Comparison of ENCODE assay signal across 13 cellular contexts in the genomic region with DNA sequence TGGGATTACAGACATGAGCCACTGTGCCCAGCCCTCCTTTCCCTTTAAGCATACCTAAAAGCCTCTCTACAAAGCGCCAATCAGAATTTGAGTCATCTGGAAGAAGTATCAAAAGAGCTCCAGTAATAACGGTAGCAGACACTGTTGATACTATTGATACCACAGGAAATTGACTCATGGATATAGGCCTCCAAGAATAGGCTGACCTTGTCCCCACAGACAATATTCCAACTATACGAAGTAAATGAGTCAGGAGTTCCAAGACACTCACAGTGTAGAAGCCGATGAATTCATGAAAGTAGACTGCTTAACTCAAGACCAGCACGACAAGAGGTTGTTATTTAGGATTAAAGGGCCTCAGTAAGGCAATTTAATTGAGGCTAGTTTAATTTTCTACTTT. TPM values are rescaled to one million over a fixed set of nuclear protein-coding genes. Genes with fewer than 3 reads are reported as not detected.
DNase-seq lines count a peak whose midpoint lies in the region; ATAC-seq and TF ChIP-seq lines count a peak whose summit lies in the region.
"Not testable (repeated sequence)": the region's sequence is repeated elsewhere in the genome, so short reads cannot be mapped to it uniquely, and the experiment has no call there.
"Had no signal": no experiment of that assay in that cellular context is flagged by ENCODE, and none has a peak within 500 bp of the region (broad histone marks: within the 10 kb centered on the region; RNA-seq: fewer than 3 reads in every experiment).

No MANE protein-coding gene starts in this region.

- not testable (repeated sequence) for H3K4me3 Mint-ChIP-seq in HFFc6; activated T-cell treated with anti-CD3 and anti-CD28 coated beads, Interleukin-2, amount 50 U/mL, for 4 hours; stimulated activated effector memory CD8-positive, alpha-beta T cell treated with anti-CD3 and anti-CD28 coated beads, Interleukin-12 subunit alpha, Interleukin-12 subunit beta, amount 100 ng/mL, for 72 hours

- ATAC-seq in activated CD4-positive, CD25-positive, alpha-beta regulatory T cell treated with anti-CD3 and anti-CD28 coated beads, Interleukin-2, amount 50 U/mL, for 24 hours = peak; percentile 73 to 94
- ATAC-seq in activated T-cell treated with anti-CD3 and anti-CD28 coated beads, Interleukin-2, amount 50 U/mL, for 4 hours = peak; percentile 72 to 80
- ATAC-seq in activated naive CD4-positive, alpha-beta T cell treated with anti-CD3 and anti-CD28 coated beads, Interleukin-2, amount 50 U/mL, for 72 hours = peak; percentile 91 to 98
- ATAC-seq in stimulated activated effector memory CD8-positive, alpha-beta T cell treated with anti-CD3 and anti-CD28 coated beads, Interleukin-12 subunit alpha, Interleukin-12 subunit beta, amount 100 ng/mL, for 72 hours = peak; percentile 92

- H3K36me3 ChIP-seq in brain microvascular endothelial cell (replicated peaks) = not testable (repeated sequence)

- not testable (repeated sequence) for H3K27me3 ChIP-seq in brain microvascular endothelial cell (replicated peaks)

- not testable (repeated sequence) for H3K27ac ChIP-seq in brain microvascular endothelial cell

- not testable (repeated sequence) for H3K9me3 Mint-ChIP-seq in HFFc6; activated T-cell treated with anti-CD3 and anti-CD28 coated beads, Interleukin-2, amount 50 U/mL, for 4 hours; activated naive CD4-positive, alpha-beta T cell treated with anti-CD3 and anti-CD28 coated beads, Interleukin-2, amount 50 U/mL, for 72 hours; stimulated activated effector memory CD8-positive, alpha-beta T cell treated with anti-CD3 and anti-CD28 coated beads, Interleukin-12 subunit alpha, Interleukin-12 subunit beta, amount 100 ng/mL, for 72 hours

- not testable (repeated sequence) for TF ChIP-seq CTCF in HFFc6 (IDR thresholded peaks at IDR 0.05); brain microvascular endothelial cell (IDR thresholded peaks at IDR 0.05; ENCODE audit: low read depth, low read length, missing control alignments)

- H3K4me3 ChIP-seq in brain microvascular endothelial cell (ENCODE audit: low read depth, low read length) = not testable (repeated sequence)

- not testable (repeated sequence) for H3K4me1 Mint-ChIP-seq in HFFc6 (ENCODE audit: low read depth); activated T-cell treated with anti-CD3 and anti-CD28 coated beads, Interleukin-2, amount 50 U/mL, for 4 hours (ENCODE audit: low read depth); stimulated activated effector memory CD8-positive, alpha-beta T cell treated with anti-CD3 and anti-CD28 coated beads, Interleukin-12 subunit alpha, Interleukin-12 subunit beta, amount 100 ng/mL, for 72 hours

- H3K27me3 Mint-ChIP-seq in HFFc6 (ENCODE audit: insufficient read depth); activated T-cell treated with anti-CD3 and anti-CD28 coated beads, Interleukin-2, amount 50 U/mL, for 4 hours (ENCODE audit: low read depth): not testable (repeated sequence)

- in situ Hi-C loops in brain microvascular endothelial cell (cut with HindIII; ENCODE audit: low pct_ligation_motif_present, low sequenced_read_pairs) = not testable (repeated sequence)

- DNase-seq in HFFc6 (peak; percentile 39), brain microvascular endothelial cell (peak; percentile 59)
- DNase-seq in activated T-cell treated with anti-CD3 and anti-CD28 coated beads, Interleukin-2, amount 50 U/mL, for 4 hours; activated naive CD4-positive, alpha-beta T cell treated with anti-CD3 and anti-CD28 coated beads, Interleukin-2, amount 50 U/mL, for 72 hours (ENCODE audit: low spot score in 2 of 2); stimulated activated effector memory CD8-positive, alpha-beta T cell treated with anti-CD3 and anti-CD28 coated beads, Interleukin-12 subunit alpha, Interleukin-12 subunit beta, amount 100 ng/mL, for 72 hours (ENCODE audit: low spot score in 2 of 2): not testable (repeated sequence)

- H3K27ac Mint-ChIP-seq in HFFc6; activated naive CD4-positive, alpha-beta T cell treated with anti-CD3 and anti-CD28 coated beads, Interleukin-2, amount 50 U/mL, for 72 hours; stimulated activated effector memory CD8-positive, alpha-beta T cell treated with anti-CD3 and anti-CD28 coated beads, Interleukin-12 subunit alpha, Interleukin-12 subunit beta, amount 100 ng/mL, for 72 hours: not testable (repeated sequence)

- not testable (repeated sequence) for H3K36me3 Mint-ChIP-seq in HFFc6 (ENCODE audit: low read depth); activated T-cell treated with anti-CD3 and anti-CD28 coated beads, Interleukin-2, amount 50 U/mL, for 4 hours (ENCODE audit: insufficient read depth); activated naive CD4-positive, alpha-beta T cell treated with anti-CD3 and anti-CD28 coated beads, Interleukin-2, amount 50 U/mL, for 72 hours; stimulated activated effector memory CD8-positive, alpha-beta T cell treated with anti-CD3 and anti-CD28 coated beads, Interleukin-12 subunit alpha, Interleukin-12 subunit beta, amount 100 ng/mL, for 72 hours

RNA-seq across cellular contexts. Expression of a gene that starts 29.4 kb away (rescaled TPM):
- not detected for total RNA-seq in HFFc6 (2021; fragmentation: NEBNext Ultra II Directional; extraction: Animal tissue kit (Norgen Biotek cat#: 25700))
- not detected for total RNA-seq in activated T-cell treated with anti-CD3 and anti-CD28 coated beads, Interleukin-2, amount 50 U/mL, for 4 hours
- not detected for total RNA-seq in activated naive CD4-positive, alpha-beta T cell treated with anti-CD3 and anti-CD28 coated beads, Interleukin-2, amount 50 U/mL, for 72 hours
- total RNA-seq: B cell; Caco-2; CD4-positive, CD25-positive, alpha-beta regulatory T cell; CD8-positive, alpha-beta T cell; GM23248; H1; H7 had no signal

RNA-seq across cellular contexts. Expression of a gene that starts 58.6 kb away (rescaled TPM):
- 10 to 100 TPM; 28.3 to 32.3 (median 29.9) TPM for total RNA-seq in HFFc6 (2021; fragmentation: NEBNext Ultra II Directional; extraction: Animal tissue kit (Norgen Biotek cat#: 25700))
- total RNA-seq in activated T-cell treated with anti-CD3 and anti-CD28 coated beads, Interleukin-2, amount 50 U/mL, for 4 hours = 10 to 100 TPM; 17.0 to 30.5 (median 23.0) TPM
- 10 to 100 TPM; 41.4 to 55.9 TPM for total RNA-seq in activated naive CD4-positive, alpha-beta T cell treated with anti-CD3 and anti-CD28 coated beads, Interleukin-2, amount 50 U/mL, for 72 hours
